Comparison of ENCODE assay signal across 8 cellular contexts in genomic region chr7:112449902-112450806, GRCh38. TPM values are rescaled to one million over a fixed set of nuclear protein-coding genes. Genes with fewer than 3 reads are reported as not detected.
A peak's percentile ranks its signal among the peaks of the same experiment; 100 is the strongest.
DNase-seq lines count a peak whose midpoint lies in the region; ATAC-seq and TF ChIP-seq lines count a peak whose summit lies in the region.

Gene IFRD1 (plus strand): TSS chr7:112450460. CDS start chr7:112450689, 229 bp downstream.

- H3K36me3 ChIP-seq in kidney epithelial cell (ENCODE audit: control insufficient read depth, insufficient read depth, low read length): no peaks in the 10 kb centered on the region

- DNase-seq in Ammon's horn (ENCODE audit: low spot score) (peak; percentile 100), GM19238 (ENCODE audit: insufficient read length, low spot score) (peak; percentile 70), NCI-H524 (lab: John Stamatoyannopoulos, UW) (peak; percentile 96 to 97), choroid plexus epithelial cell (ENCODE audit: low read depth) (peak; percentile 100), kidney epithelial cell (ENCODE audit: low read depth) (peak; percentile 92)
- DNase-seq in activated CD4-positive, alpha-beta T cell treated with anti-CD3 and anti-CD28 coated beads for 36 hours: peak; percentile 99
- DNase-seq in stimulated activated CD4-positive, alpha-beta T cell treated with anti-CD3 and anti-CD28 coated beads, Interleukin-15, amount 100 ng/mL, for 48 hours (ENCODE audit: low read depth in 2 of 2): peak; percentile 97 to 98

- ATAC-seq in HG03442 (IDR thresholded peaks at IDR 0.05; ENCODE audit: unreplicated experiment): peak; percentile 72
- peak; percentile 78 for ATAC-seq in activated CD4-positive, alpha-beta T cell treated with anti-CD3 and anti-CD28 coated beads for 36 hours

- POLR2A ChIA-PET in activated CD4-positive, alpha-beta T cell treated with anti-CD3 and anti-CD28 coated beads for 36 hours (lab: Charles Lee): interaction anchor here (0.7 to 3.1 kb wide), 8 partner anchors 9 to 888 kb away, joined by 3 to 28 read pairs (median 6); partner anchors contain the start of genes DOCK4, IMMP2L and ZNF277

- intact Hi-C loops in activated CD4-positive, alpha-beta T cell treated with anti-CD3 and anti-CD28 coated beads for 36 hours (cut with DNase I, micrococcal nuclease): loop anchor here (1.0 to 5.0 kb wide), 12 partner anchors 57 to 1437 kb away; partner anchors contain the start of genes DOCK4 (in 2 of the 2), TMEM168 (in 2 of the 2), ZNF277 (in 2 of the 2) and IMMP2L (in 1 of the 2)

- H3K27ac Mint-ChIP-seq in activated CD4-positive, alpha-beta T cell treated with anti-CD3 and anti-CD28 coated beads for 36 hours: peak within 1 kb of the TSS; percentile 98

- no peak for TF ChIP-seq CTCF in choroid plexus epithelial cell (conservative IDR thresholded peaks at IDR 0.05; ENCODE audit: low read depth, low read length)
- TF ChIP-seq CTCF in kidney epithelial cell (IDR thresholded peaks at IDR 0.05; ENCODE audit: insufficient read depth, low read length, poor library complexity, severe bottlenecking): no peak

- CTCF ChIA-PET in activated CD4-positive, alpha-beta T cell treated with anti-CD3 and anti-CD28 coated beads for 36 hours (lab: Charles Lee): interaction anchor here (0.5 to 3.7 kb wide), 4 partner anchors 9 to 694 kb away, joined by 3 to 18 read pairs (median 6); no protein-coding TSS in a partner anchor

- H3K4me1 Mint-ChIP-seq in activated CD4-positive, alpha-beta T cell treated with anti-CD3 and anti-CD28 coated beads for 36 hours: peaks cover 38% of the 10 kb centered on the region

- peak within 1 kb of the TSS; percentile 97 for H3K4me3 Mint-ChIP-seq in activated CD4-positive, alpha-beta T cell treated with anti-CD3 and anti-CD28 coated beads for 36 hours

- no peaks in the 10 kb centered on the region for H3K9me3 Mint-ChIP-seq in activated CD4-positive, alpha-beta T cell treated with anti-CD3 and anti-CD28 coated beads for 36 hours (ENCODE audit: low read depth)

- H3K27me3 ChIP-seq in kidney epithelial cell (ENCODE audit: control insufficient read depth, insufficient read depth, low read length): no peaks in the 10 kb centered on the region

- H3K4me3 ChIP-seq in choroid plexus epithelial cell (ENCODE audit: low read depth, low read length): peak within 1 kb of the TSS; percentile 99
- peak within 1 kb of the TSS; percentile 92 for H3K4me3 ChIP-seq in kidney epithelial cell (ENCODE audit: low read depth, low read length)

- no peaks in the 10 kb centered on the region for H3K27me3 Mint-ChIP-seq in activated CD4-positive, alpha-beta T cell treated with anti-CD3 and anti-CD28 coated beads for 36 hours

- peaks cover 10% of the 10 kb centered on the region for H3K36me3 Mint-ChIP-seq in activated CD4-positive, alpha-beta T cell treated with anti-CD3 and anti-CD28 coated beads for 36 hours (ENCODE audit: low read depth)

RNA-seq across cellular contexts. Expression of gene IFRD1, which starts in this region (rescaled TPM):
- total RNA-seq in activated CD4-positive, alpha-beta T cell treated with anti-CD3 and anti-CD28 coated beads for 36 hours: 10 to 100 TPM; 40.3 to 48.9 TPM
- 85.5 and 87.3 TPM in 2 replicates for total RNA-seq in kidney epithelial cell

Comparison
In these comparisons a context has a peak if more than half of its experiments do, and no peak if none do; other contexts are left out.
1. Peak in every context shown above with its lines: DNase-seq, ATAC-seq and H3K4me3 ChIP-seq.